Comparison of ENCODE assay signal across 8 cellular contexts in the genomic region with DNA sequence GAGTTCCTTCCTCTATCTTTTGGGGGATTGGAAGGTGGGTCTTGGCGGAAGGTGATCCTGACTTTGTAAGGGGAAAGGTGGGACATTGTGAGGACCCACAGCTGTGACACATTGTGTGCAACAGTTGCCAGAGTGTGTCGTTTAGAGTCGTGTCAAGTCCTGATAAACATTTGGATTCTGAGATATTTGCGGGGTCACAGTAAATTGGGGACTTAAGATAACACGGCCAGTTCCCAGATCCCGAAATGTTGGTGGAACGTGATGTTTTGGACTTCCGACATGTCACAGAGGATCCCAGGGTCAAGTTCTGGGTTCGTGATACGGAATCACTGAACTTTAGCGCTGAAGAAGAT. TPM values are rescaled to one million over a fixed set of nuclear protein-coding genes. Genes with fewer than 3 reads are reported as not detected.
DNase-seq lines count a peak whose midpoint lies in the region; ATAC-seq and TF ChIP-seq lines count a peak whose summit lies in the region.

No MANE protein-coding gene starts in this region.

- no peak for TF ChIP-seq EP300 in stomach (IDR thresholded peaks at IDR 0.05)

- H3K4me3 ChIP-seq in iPS-18a (ENCODE audit: low read length) = peak overlapping the region; percentile 98
- H3K4me3 ChIP-seq in stomach = peak overlapping the region; percentile 62 to 86 (median 78)

- no peaks in the 10 kb centered on the region for H3K27me3 ChIP-seq in iPS-18a (ENCODE audit: control insufficient read depth, insufficient read depth, low read length)
- no peaks in the 10 kb centered on the region for H3K27me3 ChIP-seq in stomach

- H3K36me3 Mint-ChIP-seq in WTC11 = peaks cover 22% of the 10 kb centered on the region

- POLR2A ChIA-PET in WTC11 (lab: Charles Lee) = no interaction called here

- ATAC-seq in WTC11 (no peak), HG03342 (IDR thresholded peaks at IDR 0.05; ENCODE audit: unreplicated experiment) (no peak)

- CTCF ChIA-PET in WTC11 (lab: Charles Lee) = no interaction called here

- TF ChIP-seq POLR2A in stomach (IDR thresholded peaks at IDR 0.05) = no peak

- H3K27ac Mint-ChIP-seq in WTC11 = peak overlapping the region; percentile 86

- H3K9ac ChIP-seq in iPS-18a (ENCODE audit: low read length) = peak overlapping the region; percentile 96

- H3K4me3 Mint-ChIP-seq in WTC11 = peak overlapping the region; percentile 98

- WGBS in stomach, 5 donors = 0 to 2% (median 1%) methylated on average over 11 of the region's 11 CpGs

- peaks cover 12% of the 10 kb centered on the region for H3K4me1 ChIP-seq in iPS-18a (ENCODE audit: control insufficient read depth, low read depth, low read length)
- H3K4me1 ChIP-seq in stomach = peaks cover 8 to 27% (median 15%) of the 10 kb centered on the region in 4 donors

- H3K36me3 ChIP-seq in iPS-18a (ENCODE audit: control insufficient read depth, low read depth, low read length) (peaks cover 22% of the 10 kb centered on the region), stomach (no peaks in the 10 kb centered on the region)

- H3K4me1 Mint-ChIP-seq in WTC11 = peaks cover 19% of the 10 kb centered on the region

- peak; percentile 41 for DNase-seq in DMS 273 (lab: John Stamatoyannopoulos, UW; ENCODE audit: unreplicated experiment)
- DNase-seq in DMS 273 treated with DMSO at 0.1 percent for 48 hours (lab: John Stamatoyannopoulos, UW) = no peak
- DNase-seq in WTC11 (ENCODE audit: low spot score) = no peak
- no peak for DNase-seq in stomach
- DNase-seq in stimulated activated CD4-positive, alpha-beta T cell treated with anti-CD3 and anti-CD28 coated beads, Interleukin-2, amount 100 ng/mL, for 24 hours = no peak
- DNase-seq in AG08396 (ENCODE audit: low spot score) = no peak

- TF ChIP-seq CTCF in WTC11 (IDR thresholded peaks at IDR 0.05) = no peak
- TF ChIP-seq CTCF in stomach (IDR thresholded peaks at IDR 0.05) = no peak

- H3K9me3 ChIP-seq in iPS-18a (ENCODE audit: control insufficient read depth, low read depth, low read length) = no peaks in the 10 kb centered on the region
- H3K9me3 ChIP-seq in stomach = no peaks in the 10 kb centered on the region

- peak overlapping the region; percentile 70 for H3K27ac ChIP-seq in iPS-18a (ENCODE audit: low read length)
- H3K27ac ChIP-seq in stomach = peak overlapping the region in 2 of 5 donors; percentile 28 to 70

- H3K9me3 Mint-ChIP-seq in WTC11 = no peaks in the 10 kb centered on the region

- intact Hi-C loops in stomach (cut with DNase I; ENCODE audit: low total_unique reads) = no loop called here

- H3K27me3 Mint-ChIP-seq in WTC11 (ENCODE audit: low read depth) = peaks cover 1% of the 10 kb centered on the region

TF ChIP-seq in WTC11, 78 proteins besides CTCF, POLR2A, EP300 and RAD21:
- TF ChIP-seq TCF7 (CRISPR knock-in tag; IDR thresholded peaks at IDR 0.05; ENCODE audit: low read depth) = no peak
- no peak for TF ChIP-seq JUN (CRISPR knock-in tag; IDR thresholded peaks at IDR 0.05)
- no peak for TF ChIP-seq SOX15 (CRISPR knock-in tag; IDR thresholded peaks at IDR 0.05)
- TF ChIP-seq MLX (CRISPR knock-in tag; IDR thresholded peaks at IDR 0.05) = no peak
- TF ChIP-seq EMX1 (CRISPR knock-in tag; IDR thresholded peaks at IDR 0.05) = no peak
- TF ChIP-seq ZNF671 (CRISPR knock-in tag; IDR thresholded peaks at IDR 0.05) = no peak
- TF ChIP-seq NR1H2 (CRISPR knock-in tag; IDR thresholded peaks at IDR 0.05) = no peak
- TF ChIP-seq, protein P1, sequence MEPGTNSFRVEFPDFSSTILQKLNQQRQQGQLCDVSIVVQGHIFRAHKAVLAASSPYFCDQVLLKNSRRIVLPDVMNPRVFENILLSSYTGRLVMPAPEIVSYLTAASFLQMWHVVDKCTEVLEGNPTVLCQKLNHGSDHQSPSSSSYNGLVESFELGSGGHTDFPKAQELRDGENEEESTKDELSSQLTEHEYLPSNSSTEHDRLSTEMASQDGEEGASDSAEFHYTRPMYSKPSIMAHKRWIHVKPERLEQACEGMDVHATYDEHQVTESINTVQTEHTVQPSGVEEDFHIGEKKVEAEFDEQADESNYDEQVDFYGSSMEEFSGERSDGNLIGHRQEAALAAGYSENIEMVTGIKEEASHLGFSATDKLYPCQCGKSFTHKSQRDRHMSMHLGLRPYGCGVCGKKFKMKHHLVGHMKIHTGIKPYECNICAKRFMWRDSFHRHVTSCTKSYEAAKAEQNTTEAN (CRISPR knock-in tag; IDR thresholded peaks at IDR 0.05) = no peak
- TF ChIP-seq, protein P2, sequence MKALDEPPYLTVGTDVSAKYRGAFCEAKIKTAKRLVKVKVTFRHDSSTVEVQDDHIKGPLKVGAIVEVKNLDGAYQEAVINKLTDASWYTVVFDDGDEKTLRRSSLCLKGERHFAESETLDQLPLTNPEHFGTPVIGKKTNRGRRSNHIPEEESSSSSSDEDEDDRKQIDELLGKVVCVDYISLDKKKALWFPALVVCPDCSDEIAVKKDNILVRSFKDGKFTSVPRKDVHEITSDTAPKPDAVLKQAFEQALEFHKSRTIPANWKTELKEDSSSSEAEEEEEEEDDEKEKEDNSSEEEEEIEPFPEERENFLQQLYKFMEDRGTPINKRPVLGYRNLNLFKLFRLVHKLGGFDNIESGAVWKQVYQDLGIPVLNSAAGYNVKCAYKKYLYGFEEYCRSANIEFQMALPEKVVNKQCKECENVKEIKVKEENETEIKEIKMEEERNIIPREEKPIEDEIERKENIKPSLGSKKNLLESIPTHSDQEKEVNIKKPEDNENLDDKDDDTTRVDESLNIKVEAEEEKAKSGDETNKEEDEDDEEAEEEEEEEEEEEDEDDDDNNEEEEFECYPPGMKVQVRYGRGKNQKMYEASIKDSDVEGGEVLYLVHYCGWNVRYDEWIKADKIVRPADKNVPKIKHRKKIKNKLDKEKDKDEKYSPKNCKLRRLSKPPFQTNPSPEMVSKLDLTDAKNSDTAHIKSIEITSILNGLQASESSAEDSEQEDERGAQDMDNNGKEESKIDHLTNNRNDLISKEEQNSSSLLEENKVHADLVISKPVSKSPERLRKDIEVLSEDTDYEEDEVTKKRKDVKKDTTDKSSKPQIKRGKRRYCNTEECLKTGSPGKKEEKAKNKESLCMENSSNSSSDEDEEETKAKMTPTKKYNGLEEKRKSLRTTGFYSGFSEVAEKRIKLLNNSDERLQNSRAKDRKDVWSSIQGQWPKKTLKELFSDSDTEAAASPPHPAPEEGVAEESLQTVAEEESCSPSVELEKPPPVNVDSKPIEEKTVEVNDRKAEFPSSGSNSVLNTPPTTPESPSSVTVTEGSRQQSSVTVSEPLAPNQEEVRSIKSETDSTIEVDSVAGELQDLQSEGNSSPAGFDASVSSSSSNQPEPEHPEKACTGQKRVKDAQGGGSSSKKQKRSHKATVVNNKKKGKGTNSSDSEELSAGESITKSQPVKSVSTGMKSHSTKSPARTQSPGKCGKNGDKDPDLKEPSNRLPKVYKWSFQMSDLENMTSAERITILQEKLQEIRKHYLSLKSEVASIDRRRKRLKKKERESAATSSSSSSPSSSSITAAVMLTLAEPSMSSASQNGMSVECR (CRISPR knock-in tag; IDR thresholded peaks at IDR 0.05; ENCODE audit: borderline replicate concordance) = no peak
- TF ChIP-seq OVOL2 (CRISPR knock-in tag; IDR thresholded peaks at IDR 0.05; ENCODE audit: borderline replicate concordance) = no peak
- TF ChIP-seq GABPB1 (CRISPR knock-in tag; IDR thresholded peaks at IDR 0.05) = no peak
- TF ChIP-seq STAT6 (CRISPR knock-in tag; conservative IDR thresholded peaks at IDR 0.05; ENCODE audit: low read depth) = no peak
- TF ChIP-seq, protein P3, sequence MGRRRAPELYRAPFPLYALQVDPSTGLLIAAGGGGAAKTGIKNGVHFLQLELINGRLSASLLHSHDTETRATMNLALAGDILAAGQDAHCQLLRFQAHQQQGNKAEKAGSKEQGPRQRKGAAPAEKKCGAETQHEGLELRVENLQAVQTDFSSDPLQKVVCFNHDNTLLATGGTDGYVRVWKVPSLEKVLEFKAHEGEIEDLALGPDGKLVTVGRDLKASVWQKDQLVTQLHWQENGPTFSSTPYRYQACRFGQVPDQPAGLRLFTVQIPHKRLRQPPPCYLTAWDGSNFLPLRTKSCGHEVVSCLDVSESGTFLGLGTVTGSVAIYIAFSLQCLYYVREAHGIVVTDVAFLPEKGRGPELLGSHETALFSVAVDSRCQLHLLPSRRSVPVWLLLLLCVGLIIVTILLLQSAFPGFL (CRISPR knock-in tag; IDR thresholded peaks at IDR 0.05; ENCODE audit: borderline replicate concordance) = no peak

RNA-seq across cellular contexts. Expression of gene ATAD5, which starts 0.6 kb away (rescaled TPM):
- total RNA-seq in WTC11 (2021) = 24.7 to 26.0 TPM (median 25.0 TPM) in 3 replicates
- 1 to 10 TPM in 4 of 5 donors, under 1 TPM in 1; 0.58 to 9.7 (median 1.8) TPM for total RNA-seq in stomach
- under 1 TPM; 0.15 to 0.60 (median 0.37) TPM for polyA plus RNA-seq in stomach

RNA-seq across cellular contexts. Expression of gene CRLF3, which starts 7.9 kb away (rescaled TPM):
- total RNA-seq in WTC11 (2021) (17.9 to 21.7 TPM (median 20.6 TPM) in 3 replicates), stomach (10 to 100 TPM in 2 of 5 donors, 1 to 10 TPM in 3; 1.7 to 15.2 (median 4.1) TPM)
- 1 to 10 TPM; 4.1 to 5.4 (median 5.0) TPM for polyA plus RNA-seq in stomach
